ENCODE assay signal across 10 cellular contexts in the genomic region with DNA sequence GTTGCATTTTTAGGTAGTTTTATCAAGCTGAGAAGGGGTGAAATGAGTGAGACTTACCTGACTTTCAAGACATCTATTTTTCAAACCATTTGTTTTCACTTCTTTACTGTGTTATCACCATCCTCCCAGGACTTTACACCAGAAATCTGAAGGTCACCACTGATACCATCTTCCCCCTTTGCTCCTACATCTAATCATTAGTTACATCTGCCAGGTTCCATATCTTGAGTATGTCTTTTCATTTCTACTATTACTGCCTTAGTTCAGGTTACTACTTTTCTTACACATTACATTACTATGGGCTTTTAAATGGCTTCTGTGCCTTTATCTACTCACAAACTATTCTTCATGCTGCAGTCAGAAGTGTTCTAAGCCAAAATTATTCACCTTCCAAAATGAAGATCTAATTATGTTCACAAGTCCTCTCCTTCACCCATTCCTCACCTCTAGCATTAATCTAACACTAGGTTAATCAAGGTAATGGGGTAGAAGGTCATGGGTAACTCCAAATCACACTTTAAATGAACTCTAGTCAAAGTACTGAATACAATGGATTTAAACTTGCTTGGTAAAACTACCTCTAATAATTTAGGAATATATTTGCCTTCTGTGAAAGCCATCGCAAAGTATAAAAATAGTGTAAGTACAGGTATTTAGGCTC. TPM values are rescaled to one million over a fixed set of nuclear protein-coding genes. Genes with fewer than 3 reads are reported as not detected.
A peak's percentile ranks its signal among the peaks of the same experiment; 100 is the strongest.
DNase-seq lines count a peak whose midpoint lies in the region; ATAC-seq, FAIRE-seq and TF ChIP-seq lines count a peak whose summit lies in the region.
"Had no signal": no experiment of that assay in that cellular context is flagged by ENCODE, and none has a peak within 500 bp of the region (broad histone marks: within the 10 kb centered on the region; RNA-seq: fewer than 3 reads in every experiment).

No MANE protein-coding gene starts in this region.

- RAD21 ChIA-PET in GM12878 (lab: Charles Lee; ENCODE audit: unreplicated experiment) = interaction anchor here (1.2 to 2.0 kb wide), 3 partner anchors 23 to 284 kb away, joined by 3 to 6 read pairs (median 6); no protein-coding TSS in a partner anchor

- peak overlapping the region; percentile 15 for H3K4me3 Mint-ChIP-seq in mesothelial cell of epicardium

- peaks cover 22% of the 10 kb centered on the region for H3K9me3 Mint-ChIP-seq in mesothelial cell of epicardium

- BruUV-seq in A673 (replicated peaks; lab: Mats Ljungman, UMichigan) (no TSS peak), GM12878 (replicated peaks; lab: Mats Ljungman, UMichigan) (no TSS peak)

- ATAC-seq in GM12878 = no peak
- ATAC-seq in GM18868 (IDR thresholded peaks at IDR 0.05; ENCODE audit: unreplicated experiment) = no peak
- ATAC-seq in GM19395 (IDR thresholded peaks at IDR 0.05; ENCODE audit: unreplicated experiment) = no peak

- CTCF ChIA-PET in A673 (lab: Charles Lee) (no interaction called here), GM12878 (lab: Yijun Ruan, JAX) (interaction anchor here (1.1 to 1.6 kb wide), 4 partner anchors 16 to 439 kb away, joined by 4 to 5 read pairs (median 4); no protein-coding TSS in a partner anchor)

- peak overlapping the region; percentile 88 for H3K4me3 ChIP-seq in A673 (ENCODE audit: low read depth, low read length, poor library complexity, severe bottlenecking)
- H3K4me3 ChIP-seq in HFF-Myc (replicated peaks; ENCODE audit: low read depth, low read length) = peak overlapping the region; percentile 88
- peak overlapping the region; percentile 88 for H3K4me3 ChIP-seq in GM12878

- peak overlapping the region; percentile 93 for H3K9ac ChIP-seq in GM12878 (ENCODE audit: control insufficient read depth, insufficient read depth, low read length)

- H3K4me1 ChIP-seq in A673 (ENCODE audit: insufficient read depth, low read length, poor library complexity, severe bottlenecking) (peaks cover 5% of the 10 kb centered on the region), GM12878 (ENCODE audit: control insufficient read depth, insufficient read depth, low read length) (peaks cover 17% of the 10 kb centered on the region)

- intact Hi-C loops in A673 (cut with micrococcal nuclease; ENCODE audit: unreplicated experiment) (loop anchor here (5.0 to 10.0 kb wide), 2 partner anchors 46 to 337 kb away; partner anchors contain the start of genes INIP and PTBP3), GM12878 (cut with micrococcal nuclease; ENCODE audit: unreplicated experiment) (loop anchor here (5.0 to 10.0 kb wide), 4 partner anchors 46 to 429 kb away; partner anchors contain the start of genes INIP and PTBP3)

- TF ChIP-seq CTCF in A673 (conservative IDR thresholded peaks at IDR 0.05; ENCODE audit: low read depth, low read length) = no peak
- TF ChIP-seq CTCF in HFF-Myc (IDR thresholded peaks at IDR 0.05; ENCODE audit: low read depth, low read length, missing control alignments) = no peak
- no peak for TF ChIP-seq CTCF in GM12878 (IDR thresholded peaks at IDR 0.05 in 2 of 3, conservative IDR thresholded peaks at IDR 0.05 in 1 of 3; ENCODE audit: control insufficient read depth in 2 of 3, extremely low read depth in 1 of 3, insufficient read depth in 1 of 3, low read depth in 3 of 3, low read length in 3 of 3)
- no peak for TF ChIP-seq CTCF in mesothelial cell of epicardium (IDR thresholded peaks at IDR 0.05; ENCODE audit: unreplicated experiment)

- H4K20me1 ChIP-seq in GM12878 (ENCODE audit: control insufficient read depth, insufficient read depth) = no peaks in the 10 kb centered on the region

- H3K27ac Mint-ChIP-seq in mesothelial cell of epicardium = no peak overlapping the region

- TF ChIP-seq RAD21 in GM12878 (IDR thresholded peaks at IDR 0.05; ENCODE audit: insufficient read depth, low read depth, low read length) = no peak

- H3K27me3 ChIP-seq in A673 (replicated peaks; ENCODE audit: insufficient read depth, low read depth, low read length, poor library complexity) (no peaks in the 10 kb centered on the region), GM12878 (replicated peaks in 1 of 2; ENCODE audit: control insufficient read depth in 2 of 2, insufficient read depth in 2 of 2, low read length in 1 of 2) (no peaks in the 10 kb centered on the region)

- H3K27me3 Mint-ChIP-seq in mesothelial cell of epicardium (ENCODE audit: low read depth) = no peaks in the 10 kb centered on the region

- no peak for TF ChIP-seq POLR2A in GM12878 (IDR thresholded peaks at IDR 0.05; ENCODE audit: low read depth, low read length)
- no peak for TF ChIP-seq POLR2A in GM12891 (IDR thresholded peaks at IDR 0.05; ENCODE audit: low read depth, low read length)

- peaks cover 28% of the 10 kb centered on the region for H3K36me3 Mint-ChIP-seq in mesothelial cell of epicardium

- peak overlapping the region; percentile 18 for H2AFZ ChIP-seq in GM12878 (ENCODE audit: control insufficient read depth, low read depth, low read length)

- H3K9me3 ChIP-seq in A673 (ENCODE audit: low read depth, low read length, poor library complexity, severe bottlenecking) = no peaks in the 10 kb centered on the region
- H3K9me3 ChIP-seq in GM12878 (replicated peaks; ENCODE audit: control insufficient read depth, insufficient read depth, low read length) = no peaks in the 10 kb centered on the region

- 100% methylated on average over 1 of the region's 1 CpG for WGBS in GM12878 (ENCODE audit: insufficient coverage, insufficient replicate concordance, low lambda C conversion rate, missing lambda C conversion rate)

- SMC1A ChIA-PET in GM12878 (lab: Charles Lee; ENCODE audit: uncharacterized antibody, unreplicated experiment) = interaction anchor here (0.6 to 2.9 kb wide), 7 partner anchors 9 to 619 kb away, joined by 3 to 24 read pairs (median 5); no protein-coding TSS in a partner anchor

- H3K36me3 ChIP-seq in A673 (ENCODE audit: insufficient read depth, low read length, poor library complexity, severe bottlenecking) = no peaks in the 10 kb centered on the region
- no peaks in the 10 kb centered on the region for H3K36me3 ChIP-seq in GM12878 (ENCODE audit: control insufficient read depth in 2 of 2, insufficient read depth in 2 of 2, low read length in 1 of 2)

- TF ChIP-seq EP300 in GM12878 (IDR thresholded peaks at IDR 0.05; ENCODE audit: borderline replicate concordance in 1 of 2, control insufficient read depth in 1 of 2, low read depth in 2 of 2, low read length in 2 of 2) = no peak

- peak overlapping the region; percentile 92 for H3K4me2 ChIP-seq in GM12878 (ENCODE audit: control insufficient read depth, insufficient read depth)

- H3K4me1 Mint-ChIP-seq in mesothelial cell of epicardium = peaks cover 37% of the 10 kb centered on the region

- peaks cover 27% of the 10 kb centered on the region for H3K79me2 ChIP-seq in GM12878 (ENCODE audit: control insufficient read depth, insufficient read depth, low read length)

- FAIRE-seq in GM12878 (lab: Jason Lieb, UNC) (no peak), GM12891 (lab: Jason Lieb, UNC) (no peak)
- FAIRE-seq: G401.6 had no signal

- DNase-seq in A673 (ENCODE audit: low spot score) = no peak
- no peak for DNase-seq in HFF-Myc (ENCODE audit: extremely low read depth, low read depth)
- DNase-seq in GM12878 (ENCODE audit: low read depth, low spot score) = no peak
- no peak for DNase-seq in mesothelial cell of epicardium (ENCODE audit: low spot score in 2 of 2, unreplicated experiment in 2 of 2)
- DNase-seq in activated CD4-positive, alpha-beta T cell treated with anti-CD3 and anti-CD28 coated beads for 48 hours = no peak
- DNase-seq in GM12891 (ENCODE audit: insufficient read length, low spot score) = no peak
- DNase-seq: NCI-H1092 had no signal

- POLR2A ChIA-PET in A673 (lab: Charles Lee; ENCODE audit: low non-redundant PET) (no interaction called here), GM12878 (lab: Charles Lee) (no interaction called here)

- H3K27ac ChIP-seq in A673 (ENCODE audit: low read depth, low read length, poor library complexity, severe bottlenecking) (no peak overlapping the region), GM12878 (ENCODE audit: control insufficient read depth, insufficient read depth) (peak overlapping the region; percentile 95; the same call in 1 of the 2 replicates)

- in situ Hi-C loops in GM12878 (cut with MboI) = no loop called here

RNA-seq across cellular contexts. Expression of gene HSDL2, which starts 2.1 kb away (rescaled TPM):
- 28.2 and 31.2 TPM in 2 replicates for total RNA-seq in A673 (2021)
- 9.7 and 11.2 TPM in 2 replicates for total RNA-seq in GM12878 (2013; cell fraction: nucleolus; rRNA removed)
- 22.1 and 27.2 TPM in 2 replicates for total RNA-seq in GM12878 (2014; rRNA removed)
- 30.9 and 33.6 TPM in 2 replicates for total RNA-seq in GM12878 (2014; rRNA removed; fragmentation: Illumina TruSeq; extraction: Trizol)
- total RNA-seq in GM12878 (2021) = 21.9 and 23.6 TPM in 2 replicates
- 17.6 TPM for polyA plus RNA-seq in GM12878 (2011; ENCODE audit: low read depth)
- 25.5 and 37.4 TPM in 2 replicates for polyA plus RNA-seq in GM12878 (2011; rRNA removed)
- 10.2 and 11.4 TPM in 2 replicates for polyA plus RNA-seq in GM12878 (2011; cell fraction: cytosol; rRNA removed)
- polyA plus RNA-seq in GM12878 (2011; cell fraction: nucleus; rRNA removed) = 6.5 and 6.9 TPM in 2 replicates
- 20.7 and 27.3 TPM in 2 replicates for polyA plus RNA-seq in GM12878 (2012)
- 28.6 and 32.6 TPM in 2 replicates for polyA plus RNA-seq in GM12878 (2014; fragmentation: Illumina TruSeq; extraction: Trizol)
- 10 to 100 TPM; 25.4 to 28.4 TPM for polyA plus RNA-seq in GM12878 (2014; fragmentation: Nextera tagmentation; extraction: Ambion mirVana)
- polyA plus RNA-seq in GM12878 (2014; rRNA removed) = 15.8 and 20.9 TPM in 2 replicates
- 10 to 100 TPM; 41.8 to 46.1 TPM for polyA plus RNA-seq in GM12878 (2016; fragmentation: Nextera tagmentation; extraction: Ambion mirVana)
- polyA minus RNA-seq in GM12878 (2011; rRNA and poly(A)+ RNA removed) = 19.6 and 33.4 TPM in 2 replicates
- polyA minus RNA-seq in GM12878 (2011; cell fraction: cytosol; rRNA and poly(A)+ RNA removed) = 12.7 and 18.2 TPM in 2 replicates
- 3.6 and 6.4 TPM in 2 replicates for polyA minus RNA-seq in GM12878 (2011; cell fraction: nucleus; rRNA and poly(A)+ RNA removed)
- 22.2 to 26.5 TPM (median 23.1 TPM) in 3 replicates for total RNA-seq in mesothelial cell of epicardium
- 24.5 TPM for polyA plus RNA-seq in GM12891 (2012; ENCODE audit: low read depth, missing spikeins)

RNA-seq across cellular contexts. Expression of gene PTBP3, which starts 44.4 kb away (rescaled TPM):
- total RNA-seq in A673 (2021) (53.1 and 57.1 TPM in 2 replicates), GM12878 (2014; rRNA removed) (51.1 and 61.7 TPM in 2 replicates), GM12878 (2014; rRNA removed; fragmentation: Illumina TruSeq; extraction: Trizol) (64.5 and 67.6 TPM in 2 replicates), GM12878 (2021) (104 and 108 TPM in 2 replicates), mesothelial cell of epicardium (39.3 to 42.5 TPM (median 41.6 TPM) in 3 replicates)
- 45.5 and 45.8 TPM in 2 replicates for total RNA-seq in GM12878 (2013; cell fraction: nucleolus; rRNA removed)
- 16.2 TPM for polyA plus RNA-seq in GM12878 (2011; ENCODE audit: low read depth)
- polyA plus RNA-seq in GM12878 (2011; rRNA removed) (68.6 and 76.7 TPM in 2 replicates), GM12878 (2014; fragmentation: Illumina TruSeq; extraction: Trizol) (56.7 and 67.8 TPM in 2 replicates), GM12878 (2014; fragmentation: Nextera tagmentation; extraction: Ambion mirVana) (10 to 100 TPM; 12.5 to 17.6 TPM), GM12878 (2014; rRNA removed) (32.5 and 39.3 TPM in 2 replicates), GM12878 (2016; fragmentation: Nextera tagmentation; extraction: Ambion mirVana) (10 to 100 TPM; 48.0 to 54.3 TPM)
- 62.5 and 74.4 TPM in 2 replicates for polyA plus RNA-seq in GM12878 (2011; cell fraction: cytosol; rRNA removed)
- polyA plus RNA-seq in GM12878 (2011; cell fraction: nucleus; rRNA removed) = 22.7 and 24.8 TPM in 2 replicates
- 26.0 and 27.3 TPM in 2 replicates for polyA plus RNA-seq in GM12878 (2012)
- polyA minus RNA-seq in GM12878 (2011; rRNA and poly(A)+ RNA removed) = 105 and 178 TPM in 2 replicates
- 40.0 and 48.8 TPM in 2 replicates for polyA minus RNA-seq in GM12878 (2011; cell fraction: cytosol; rRNA and poly(A)+ RNA removed)
- 19.6 and 30.6 TPM in 2 replicates for polyA minus RNA-seq in GM12878 (2011; cell fraction: nucleus; rRNA and poly(A)+ RNA removed)
- 20.1 TPM for polyA plus RNA-seq in GM12891 (2012; ENCODE audit: low read depth, missing spikeins)
